Comparison of ENCODE assay signal across 8 cellular contexts in genomic region chr15:67520276-67520975, GRCh38. TPM values are rescaled to one million over a fixed set of nuclear protein-coding genes. Genes with fewer than 3 reads are reported as not detected.
DNase-seq lines count a peak whose midpoint lies in the region; ATAC-seq and TF ChIP-seq lines count a peak whose summit lies in the region.

No MANE protein-coding gene starts in this region.

- no peak for TF ChIP-seq POLR2A in prostate gland (IDR thresholded peaks at IDR 0.05)

- H3K4me1 ChIP-seq in heart right ventricle = peaks cover 0 to 40% (median 29%) of the 10 kb centered on the region in 9 donors
- H3K4me1 ChIP-seq in prostate gland (replicated peaks) = peaks cover 4% of the 10 kb centered on the region

- 29 to 33% methylated on average over 22 of the region's 22 CpGs for WGBS in heart right ventricle, 2 donors
- 22% methylated on average over 22 of the region's 22 CpGs for WGBS in prostate gland

- peaks cover 0 to 24% (median 0%) of the 10 kb centered on the region in 9 donors for H3K36me3 ChIP-seq in heart right ventricle
- no peaks in the 10 kb centered on the region for H3K36me3 ChIP-seq in prostate gland

- peak overlapping the region; percentile 92 to 99 (median 97) for H3K27ac ChIP-seq in heart right ventricle
- peak overlapping the region; percentile 95 for H3K27ac ChIP-seq in prostate gland

- intact Hi-C loops in heart right ventricle (cut with DNase I) = loop anchor here in 4 of 10 donors (5.0 to 10.0 kb wide), 3 partner anchors 312 to 317 kb away; no protein-coding TSS in a partner anchor
- intact Hi-C loops in left ventricle myocardium superior (cut with micrococcal nuclease) = no loop called here
- intact Hi-C loops in prostate gland (cut with DNase I) = loop anchor here (5.0 kb wide), 1 partner anchor 317 kb away; no protein-coding TSS in a partner anchor

- H3K4me1 Mint-ChIP-seq in T-helper 17 cell = peaks cover 14% of the 10 kb centered on the region

- no peaks in the 10 kb centered on the region for H3K9me3 ChIP-seq in heart right ventricle
- H3K9me3 ChIP-seq in T-helper 17 cell (ENCODE audit: control insufficient read depth, low read length, poor library complexity, severe bottlenecking) = no peaks in the 10 kb centered on the region
- H3K9me3 ChIP-seq in prostate gland = no peaks in the 10 kb centered on the region

- H3K4me3 ChIP-seq in heart right ventricle (peak overlapping the region; percentile 37 to 82 (median 76)), fibroblast of villous mesenchyme (ENCODE audit: low read depth, low read length) (peak overlapping the region; percentile 78), prostate gland (peak overlapping the region; percentile 64 to 85)

- H3K27ac Mint-ChIP-seq in T-helper 17 cell = peak overlapping the region; percentile 93

- H3K36me3 Mint-ChIP-seq in T-helper 17 cell (ENCODE audit: low read depth) = no peaks in the 10 kb centered on the region

- no peak for TF ChIP-seq CTCF in heart right ventricle (IDR thresholded peaks at IDR 0.05)
- no peak for TF ChIP-seq CTCF in fibroblast of villous mesenchyme (IDR thresholded peaks at IDR 0.05; ENCODE audit: insufficient read depth, low read depth, low read length)
- TF ChIP-seq CTCF in prostate gland (IDR thresholded peaks at IDR 0.05) = no peak

- peak overlapping the region; percentile 95 for H3K4me3 Mint-ChIP-seq in T-helper 17 cell

- ATAC-seq in heart right ventricle (peak in 4 of 8 donors; percentile 1 to 7 (median 4)), left ventricle myocardium superior (no peak), T-helper 17 cell (peak; percentile 9), HG03139 (IDR thresholded peaks at IDR 0.05; ENCODE audit: unreplicated experiment) (no peak)

- DNase-seq in heart right ventricle = no peak
- DNase-seq in left ventricle myocardium superior = no peak
- DNase-seq in T-helper 17 cell = no peak
- peak; percentile 46 for DNase-seq in fibroblast of villous mesenchyme (ENCODE audit: low read depth)
- no peak for DNase-seq in prostate gland (ENCODE audit: low spot score)
- DNase-seq in OCI-M2 (lab: John Stamatoyannopoulos, UW; ENCODE audit: unreplicated experiment) = no peak
- DNase-seq in NCI-H345 treated with DMSO at 0.1 percent for 48 hours (lab: John Stamatoyannopoulos, UW; ENCODE audit: unreplicated experiment) = no peak

- H3K27me3 ChIP-seq in heart right ventricle = no peaks in the 10 kb centered on the region
- no peaks in the 10 kb centered on the region for H3K27me3 ChIP-seq in prostate gland (replicated peaks; ENCODE audit: insufficient read depth)

- H3K27me3 Mint-ChIP-seq in T-helper 17 cell = no peaks in the 10 kb centered on the region

RNA-seq across cellular contexts. Expression of gene C15orf61, which starts 0.5 kb away (rescaled TPM):
- total RNA-seq in heart right ventricle (10 to 100 TPM in 7 of 10 donors, 1 to 10 TPM in 3; 6.9 to 15.0 (median 11.9) TPM), left ventricle myocardium superior (13.6 TPM), T-helper 17 cell (1 to 10 TPM; 7.7 to 8.7 TPM), fibroblast of villous mesenchyme (2.6 and 3.2 TPM in 2 replicates), prostate gland (10 to 100 TPM; 13.6 to 15.0 TPM)
- polyA plus RNA-seq in heart right ventricle = 1 to 10 TPM; 2.7 to 5.3 TPM

RNA-seq across cellular contexts. Expression of gene MAP2K5, which starts 22.1 kb away (rescaled TPM):
- 10 to 100 TPM; 14.4 to 34.3 (median 21.4) TPM for total RNA-seq in heart right ventricle
- 10 to 100 TPM in 1 of 2 donors, 1 to 10 TPM in 1; 7.7 to 12.6 TPM for polyA plus RNA-seq in heart right ventricle
- total RNA-seq in left ventricle myocardium superior = 22.0 TPM
- 10 to 100 TPM; 27.1 to 30.4 TPM for total RNA-seq in T-helper 17 cell
- 6.1 and 6.9 TPM in 2 replicates for total RNA-seq in fibroblast of villous mesenchyme
- 10 to 100 TPM; 10.7 to 15.7 TPM for total RNA-seq in prostate gland
